Comparison of ENCODE assay signal across 1 cellular context in the genomic region with DNA sequence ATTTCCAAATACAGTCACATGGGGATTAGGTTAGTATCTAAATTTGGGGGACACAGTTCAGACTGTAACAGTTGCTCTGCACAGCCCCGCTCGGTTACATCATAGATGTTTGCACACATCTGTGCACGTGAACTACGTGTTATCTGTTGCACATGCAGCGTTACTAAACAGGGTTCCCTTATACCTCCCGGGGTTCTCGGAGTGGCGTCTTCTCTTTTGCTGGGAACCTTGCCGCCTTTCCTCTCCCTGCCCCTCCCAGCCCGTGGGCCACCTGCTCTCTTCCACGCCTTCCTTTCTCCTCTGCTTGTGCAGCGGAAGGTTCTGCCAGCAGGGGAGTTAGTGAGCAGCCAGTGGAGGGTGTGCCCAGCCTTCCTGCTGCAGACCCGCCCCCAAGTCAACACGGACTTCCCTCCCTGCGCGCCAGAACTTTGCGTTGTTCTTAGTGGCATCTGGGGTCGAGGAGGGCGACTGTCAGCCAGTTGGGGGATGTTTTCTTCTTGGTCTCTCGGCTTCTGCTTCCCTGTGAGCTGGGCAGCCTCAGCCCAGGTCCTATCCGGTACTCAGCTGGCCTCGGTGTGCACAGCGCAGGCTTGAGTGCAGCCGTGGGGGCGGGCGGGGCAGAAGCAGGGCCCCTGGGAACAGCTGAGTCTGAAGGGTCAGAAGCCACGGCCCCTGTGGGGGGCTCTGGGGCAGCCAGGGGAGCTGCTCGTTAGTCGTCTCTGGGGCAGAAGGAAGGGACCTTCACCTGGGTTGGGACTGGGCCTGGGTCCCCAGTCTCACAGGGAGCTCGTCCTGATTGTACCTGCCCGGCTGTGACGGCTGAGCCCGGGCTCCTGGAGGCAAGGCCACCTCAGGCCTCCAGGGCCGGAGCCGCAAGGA.
TF ChIP-seq lines count a peak whose summit lies in the region.

No MANE protein-coding gene starts in this region.

TF ChIP-seq in HEK293, 187 proteins besides CTCF, POLR2A, EP300 and RAD21 (continued from another document):
- TF ChIP-seq, protein P1, sequence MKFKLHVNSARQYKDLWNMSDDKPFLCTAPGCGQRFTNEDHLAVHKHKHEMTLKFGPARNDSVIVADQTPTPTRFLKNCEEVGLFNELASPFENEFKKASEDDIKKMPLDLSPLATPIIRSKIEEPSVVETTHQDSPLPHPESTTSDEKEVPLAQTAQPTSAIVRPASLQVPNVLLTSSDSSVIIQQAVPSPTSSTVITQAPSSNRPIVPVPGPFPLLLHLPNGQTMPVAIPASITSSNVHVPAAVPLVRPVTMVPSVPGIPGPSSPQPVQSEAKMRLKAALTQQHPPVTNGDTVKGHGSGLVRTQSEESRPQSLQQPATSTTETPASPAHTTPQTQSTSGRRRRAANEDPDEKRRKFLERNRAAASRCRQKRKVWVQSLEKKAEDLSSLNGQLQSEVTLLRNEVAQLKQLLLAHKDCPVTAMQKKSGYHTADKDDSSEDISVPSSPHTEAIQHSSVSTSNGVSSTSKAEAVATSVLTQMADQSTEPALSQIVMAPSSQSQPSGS (tag by site-specific recombination; IDR thresholded peaks at IDR 0.05; ENCODE audit: low read depth) = peak; percentile 21; the same call in 1 of the 2 replicates
